Comparison of ENCODE assay signal across 2 cellular contexts in the genomic region with DNA sequence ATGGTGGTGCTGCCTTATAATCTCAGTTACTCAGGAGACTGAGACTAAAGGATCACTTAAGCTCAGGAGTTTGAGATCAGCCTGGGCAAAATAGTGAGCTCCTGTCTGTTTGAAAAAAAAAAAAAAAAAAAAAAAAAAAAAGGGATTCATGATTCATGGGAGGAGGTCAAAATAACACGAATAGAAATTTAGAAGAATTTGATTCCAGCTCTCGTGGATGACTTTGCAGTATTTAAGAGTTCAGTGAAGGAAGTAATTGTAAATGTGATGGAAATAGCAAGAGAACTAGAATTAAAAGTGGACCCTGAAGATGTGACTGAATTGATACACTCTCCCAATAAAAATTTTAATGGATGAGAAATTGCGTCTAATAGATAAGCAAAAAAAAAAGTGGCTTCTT.
TF ChIP-seq lines count a peak whose summit lies in the region.

No MANE protein-coding gene starts in this region.

TF ChIP-seq in HEK293, 187 proteins besides CTCF, POLR2A, EP300 and RAD21:
- TF ChIP-seq ZNF362 (tag by site-specific recombination; IDR thresholded peaks at IDR 0.05) (peak; percentile 71; the same call in 1 of the 2 replicates), GLI4 (tag by site-specific recombination; IDR thresholded peaks at IDR 0.05) (no peak)

TF ChIP-seq in IMR-90, 13 proteins besides CTCF, POLR2A, EP300 and RAD21 (continued from another document):
- TF ChIP-seq SMC3 (IDR thresholded peaks at IDR 0.05; ENCODE audit: low read depth, low read length), result no peak
